Comparison of ENCODE assay signal across 1 cellular context in genomic region chr15:45186771-45187577, GRCh38.
TF ChIP-seq lines count a peak whose summit lies in the region.

No MANE protein-coding gene starts in this region.

TF ChIP-seq in WTC11, 78 proteins besides CTCF, POLR2A, EP300 and RAD21 (continued from another document):
- TF ChIP-seq ETV6 (CRISPR knock-in tag; IDR thresholded peaks at IDR 0.05) (peak; percentile 60; the same call in 1 of the 2 replicates), ERG (CRISPR knock-in tag; IDR thresholded peaks at IDR 0.05) (no peak), FOXP1 (CRISPR knock-in tag; IDR thresholded peaks at IDR 0.05; ENCODE audit: borderline replicate concordance) (no peak; the same call in 1 of the 2 replicates), ZNF281 (CRISPR knock-in tag; IDR thresholded peaks at IDR 0.05) (peak; percentile 75; the same call in 1 of the 2 replicates), ZNF671 (CRISPR knock-in tag; IDR thresholded peaks at IDR 0.05) (no peak), RORB (CRISPR knock-in tag; IDR thresholded peaks at IDR 0.05) (no peak), ZNF121 (CRISPR knock-in tag; IDR thresholded peaks at IDR 0.05) (no peak)
